ENCODE assay signal across 1 cellular context in the genomic region with DNA sequence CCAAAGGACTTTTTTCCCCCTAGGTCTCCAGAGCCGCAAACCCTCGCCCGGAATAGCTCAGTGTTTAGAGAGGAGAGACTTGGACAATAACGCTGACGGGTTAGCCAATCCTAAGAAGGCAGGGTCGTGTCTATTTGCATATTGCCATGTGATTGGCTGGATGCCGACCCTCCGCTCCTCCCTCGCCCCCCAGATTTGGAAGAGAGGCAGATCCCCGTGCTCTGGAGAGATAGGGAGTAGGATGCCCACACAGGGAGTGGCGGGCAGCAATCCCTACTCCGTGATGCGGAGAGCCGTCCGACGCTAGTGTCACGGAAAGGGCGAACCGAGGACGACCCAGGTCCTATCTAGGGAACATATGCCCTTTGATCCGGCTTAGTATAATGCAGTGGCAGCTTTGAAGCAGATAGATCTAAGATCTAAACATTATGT.
TF ChIP-seq lines count a peak whose summit lies in the region.

No MANE protein-coding gene starts in this region.

TF ChIP-seq in SK-N-SH treated with all-trans-retinoic acid at 6 μM for 48 hours, 23 proteins besides CTCF, POLR2A, EP300 and RAD21 (continued from another document):
- TF ChIP-seq, protein P1, sequence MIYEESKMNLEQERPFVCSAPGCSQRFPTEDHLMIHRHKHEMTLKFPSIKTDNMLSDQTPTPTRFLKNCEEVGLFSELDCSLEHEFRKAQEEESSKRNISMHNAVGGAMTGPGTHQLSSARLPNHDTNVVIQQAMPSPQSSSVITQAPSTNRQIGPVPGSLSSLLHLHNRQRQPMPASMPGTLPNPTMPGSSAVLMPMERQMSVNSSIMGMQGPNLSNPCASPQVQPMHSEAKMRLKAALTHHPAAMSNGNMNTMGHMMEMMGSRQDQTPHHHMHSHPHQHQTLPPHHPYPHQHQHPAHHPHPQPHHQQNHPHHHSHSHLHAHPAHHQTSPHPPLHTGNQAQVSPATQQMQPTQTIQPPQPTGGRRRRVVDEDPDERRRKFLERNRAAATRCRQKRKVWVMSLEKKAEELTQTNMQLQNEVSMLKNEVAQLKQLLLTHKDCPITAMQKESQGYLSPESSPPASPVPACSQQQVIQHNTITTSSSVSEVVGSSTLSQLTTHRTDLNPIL (CRISPR knock-in tag; IDR thresholded peaks at IDR 0.05; ENCODE audit: low read depth): no peak
- TF ChIP-seq, protein P2, sequence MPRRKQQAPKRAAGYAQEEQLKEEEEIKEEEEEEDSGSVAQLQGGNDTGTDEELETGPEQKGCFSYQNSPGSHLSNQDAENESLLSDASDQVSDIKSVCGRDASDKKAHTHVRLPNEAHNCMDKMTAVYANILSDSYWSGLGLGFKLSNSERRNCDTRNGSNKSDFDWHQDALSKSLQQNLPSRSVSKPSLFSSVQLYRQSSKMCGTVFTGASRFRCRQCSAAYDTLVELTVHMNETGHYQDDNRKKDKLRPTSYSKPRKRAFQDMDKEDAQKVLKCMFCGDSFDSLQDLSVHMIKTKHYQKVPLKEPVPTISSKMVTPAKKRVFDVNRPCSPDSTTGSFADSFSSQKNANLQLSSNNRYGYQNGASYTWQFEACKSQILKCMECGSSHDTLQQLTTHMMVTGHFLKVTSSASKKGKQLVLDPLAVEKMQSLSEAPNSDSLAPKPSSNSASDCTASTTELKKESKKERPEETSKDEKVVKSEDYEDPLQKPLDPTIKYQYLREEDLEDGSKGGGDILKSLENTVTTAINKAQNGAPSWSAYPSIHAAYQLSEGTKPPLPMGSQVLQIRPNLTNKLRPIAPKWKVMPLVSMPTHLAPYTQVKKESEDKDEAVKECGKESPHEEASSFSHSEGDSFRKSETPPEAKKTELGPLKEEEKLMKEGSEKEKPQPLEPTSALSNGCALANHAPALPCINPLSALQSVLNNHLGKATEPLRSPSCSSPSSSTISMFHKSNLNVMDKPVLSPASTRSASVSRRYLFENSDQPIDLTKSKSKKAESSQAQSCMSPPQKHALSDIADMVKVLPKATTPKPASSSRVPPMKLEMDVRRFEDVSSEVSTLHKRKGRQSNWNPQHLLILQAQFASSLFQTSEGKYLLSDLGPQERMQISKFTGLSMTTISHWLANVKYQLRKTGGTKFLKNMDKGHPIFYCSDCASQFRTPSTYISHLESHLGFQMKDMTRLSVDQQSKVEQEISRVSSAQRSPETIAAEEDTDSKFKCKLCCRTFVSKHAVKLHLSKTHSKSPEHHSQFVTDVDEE (CRISPR knock-in tag; IDR thresholded peaks at IDR 0.05): no peak
- no peak for TF ChIP-seq RARB (CRISPR knock-in tag; IDR thresholded peaks at IDR 0.05)
TF ChIP-seq in SK-N-SH treated with all-trans-retinoic acid at 6 μM for 48 hours: peak in this region for 0.
